16 cellular contexts compared by ENCODE assay signal in the genomic region with DNA sequence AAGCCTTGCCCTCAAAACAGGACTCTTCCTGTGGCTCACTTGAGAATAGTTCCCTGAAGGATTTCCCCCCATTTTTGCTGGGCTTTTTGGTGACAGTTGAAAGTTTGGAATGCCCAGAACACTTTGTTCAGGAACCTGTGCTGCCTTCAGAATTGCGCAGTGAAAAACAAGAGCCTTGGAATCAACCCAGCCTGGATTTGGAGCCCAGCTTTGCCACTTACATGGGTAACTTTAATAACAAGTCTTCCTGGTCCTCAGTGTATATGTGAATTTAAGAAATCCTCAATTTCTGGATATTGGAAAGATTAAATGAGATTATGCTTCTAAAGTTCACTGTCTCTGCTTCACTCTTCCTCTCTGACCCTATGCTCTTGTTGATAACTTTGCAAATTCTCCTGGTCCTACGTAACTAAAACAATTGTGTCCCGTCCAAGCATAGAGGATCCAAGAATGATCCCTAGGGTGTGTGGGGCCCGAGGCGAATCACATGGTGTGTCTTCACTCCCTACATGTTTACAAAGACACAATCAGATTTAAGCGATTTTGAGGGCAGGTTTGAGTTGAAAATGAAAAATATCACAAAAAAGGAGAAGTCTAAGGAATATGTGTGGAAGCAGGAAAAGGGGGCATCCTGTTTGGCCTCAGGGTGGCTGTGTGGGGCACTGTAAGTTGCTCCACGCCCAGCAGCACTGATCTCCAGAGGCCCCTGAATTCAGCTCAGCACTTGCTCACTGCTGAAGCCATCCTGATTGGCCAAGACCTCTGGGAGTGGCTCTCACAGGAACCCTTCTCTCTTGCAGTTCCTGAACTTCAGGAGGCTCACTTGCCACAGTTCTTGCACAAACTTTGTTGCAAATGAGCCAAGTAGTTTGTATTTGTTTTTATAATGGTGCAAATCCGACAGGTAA.
DNase-seq lines count a peak whose midpoint lies in the region; ATAC-seq, FAIRE-seq and TF ChIP-seq lines count a peak whose summit lies in the region.
"Had no signal": no experiment of that assay in that cellular context is flagged by ENCODE, and none has a peak within 500 bp of the region (broad histone marks: within the 10 kb centered on the region; RNA-seq: fewer than 3 reads in every experiment).

No MANE protein-coding gene starts in this region.

- ATAC-seq in HG03039 (IDR thresholded peaks at IDR 0.05; ENCODE audit: unreplicated experiment) = no peak
- no peak for ATAC-seq in HG03442 (IDR thresholded peaks at IDR 0.05; ENCODE audit: unreplicated experiment)
- ATAC-seq in GM18907 (IDR thresholded peaks at IDR 0.05; ENCODE audit: unreplicated experiment) = no peak
- ATAC-seq: HepG2; stimulated activated naive B cell treated with anti-CD40 and anti-IgM and Interleukin-4, amounts not matched to agents 10 μg/mL and 1 μg/mL and 100 μg/mL, for 72 hours had no signal

- CTCF ChIA-PET in endothelial cell of umbilical vein (lab: Charles Lee) = interaction anchor here (2.3 kb wide), 1 partner anchor 14 kb away, joined by 5 read pairs; no protein-coding TSS in a partner anchor

- peak overlapping the region; percentile 58 for H2AFZ ChIP-seq in endothelial cell of umbilical vein (ENCODE audit: low read depth, low read length)
- no peak overlapping the region for H2AFZ ChIP-seq in mesenchymal stem cell (ENCODE audit: low read depth, low read length)

- no peak for TF ChIP-seq CTCF in endothelial cell of umbilical vein (IDR thresholded peaks at IDR 0.05; ENCODE audit: extremely low read depth in 1 of 2, insufficient read depth in 1 of 2, low read depth in 1 of 2, low read length in 2 of 2)

- no peaks in the 10 kb centered on the region for H3K79me2 ChIP-seq in endothelial cell of umbilical vein (ENCODE audit: control insufficient read depth, insufficient read depth, low read length)

- H2BK5ac ChIP-seq in mesenchymal stem cell (ENCODE audit: low read depth, low read length, poor library complexity, severe bottlenecking) = no peak overlapping the region

- H3K27ac ChIP-seq in SJCRH30 (peak overlapping the region; percentile 77), endothelial cell of umbilical vein (ENCODE audit: insufficient read depth, low read depth, low read length) (no peak overlapping the region), mesenchymal stem cell (ENCODE audit: low read length, poor library complexity, severe bottlenecking) (no peak overlapping the region), subcutaneous abdominal adipose tissue (ENCODE audit: low read depth, low read length) (no peak overlapping the region)
- H3K27ac ChIP-seq: BLaER1, brain microvascular endothelial cell had no signal

- no peak overlapping the region for H2BK15ac ChIP-seq in mesenchymal stem cell (ENCODE audit: low read depth, poor library complexity, severe bottlenecking)

- no peak overlapping the region for H3K23ac ChIP-seq in mesenchymal stem cell (ENCODE audit: low read length in 2 of 2)

- peak overlapping the region in 1 of 2 experiments; percentile 83 for H2BK12ac ChIP-seq in mesenchymal stem cell (ENCODE audit: low read length in 2 of 2)

- H3K4me2 ChIP-seq in endothelial cell of umbilical vein (ENCODE audit: insufficient read depth, low read length) = no peak overlapping the region
- H3K4me2 ChIP-seq in mesenchymal stem cell (ENCODE audit: low read length, poor library complexity, severe bottlenecking) = no peak overlapping the region
- H3K4me2 ChIP-seq: BLaER1 had no signal

- peak overlapping the region in 1 of 2 experiments; percentile 72 for H3K4ac ChIP-seq in mesenchymal stem cell (ENCODE audit: low read depth in 1 of 2, low read length in 2 of 2)

- POLR2A ChIA-PET in endothelial cell of umbilical vein (lab: Charles Lee) = no interaction called here

- H4K8ac ChIP-seq in mesenchymal stem cell (ENCODE audit: low read length) = no peak overlapping the region

- H2BK120ac ChIP-seq in mesenchymal stem cell (ENCODE audit: low read depth, low read length) = no peak overlapping the region

- no peak overlapping the region for H2AK5ac ChIP-seq in mesenchymal stem cell (ENCODE audit: low read length, severe bottlenecking)

- DNase-seq in SJCRH30 (peak; percentile 60 to 70), endothelial cell of umbilical vein (ENCODE audit: low read depth, low spot score) (peak; percentile 6), mesenchymal stem cell (no peak)
- DNase-seq in stimulated activated CD4-positive, alpha-beta T cell treated with anti-CD3 and anti-CD28 coated beads, Interleukin-4, amount 100 ng/mL, for 4 hours = no peak
- DNase-seq: activated CD8-positive, alpha-beta memory T cell treated with anti-CD3 and anti-CD28 coated beads for 24 hours; brain microvascular endothelial cell; NCI-H1694; NCI-H524 treated with DMSO at 0.1 percent for 48 hours; stimulated activated CD4-positive, alpha-beta T cell treated with anti-CD3 and anti-CD28 coated beads, Interleukin-2, amount 100 ng/mL, for 48 hours; stimulated activated naive B cell treated with anti-CD40 and anti-IgM and Interleukin-4, amounts not matched to agents 10 μg/mL and 1 μg/mL and 100 μg/mL, for 72 hours had no signal

- FAIRE-seq in endothelial cell of umbilical vein (lab: Jason Lieb, UNC) = peak; percentile 77
- FAIRE-seq: HepG2 had no signal

- no TSS peak for BruUV-seq in endothelial cell of umbilical vein (replicated peaks; lab: Mats Ljungman, UMichigan)

- H4K91ac ChIP-seq in mesenchymal stem cell (ENCODE audit: low read length) = no peak overlapping the region

- H3K9me3 ChIP-seq in SJCRH30 (replicated peaks) (no peaks in the 10 kb centered on the region), endothelial cell of umbilical vein (replicated peaks; ENCODE audit: control insufficient read depth, insufficient read depth, low read length) (no peaks in the 10 kb centered on the region), mesenchymal stem cell (ENCODE audit: control insufficient read depth, low read length) (no peaks in the 10 kb centered on the region), subcutaneous abdominal adipose tissue (ENCODE audit: control insufficient read depth in 5 of 5, low read length in 5 of 5) (no peaks in the 10 kb centered on the region)
- H3K9me3 ChIP-seq: BLaER1 had no signal

- H3K4me1 ChIP-seq in SJCRH30 (peaks cover 18% of the 10 kb centered on the region), endothelial cell of umbilical vein (ENCODE audit: control insufficient read depth, extremely low read depth, insufficient read depth, low read length) (peaks cover 46% of the 10 kb centered on the region), mesenchymal stem cell (ENCODE audit: control insufficient read depth, insufficient read depth, low read depth, low read length) (no peaks in the 10 kb centered on the region), subcutaneous abdominal adipose tissue (ENCODE audit: control insufficient read depth in 5 of 5, insufficient read depth in 5 of 5, low read length in 5 of 5) (peaks cover 5 to 54% (median 39%) of the 10 kb centered on the region in 5 donors)
- H3K4me1 ChIP-seq: BLaER1 had no signal

- H3K36me3 ChIP-seq in SJCRH30 = no peaks in the 10 kb centered on the region
- H3K36me3 ChIP-seq in endothelial cell of umbilical vein (ENCODE audit: control insufficient read depth in 2 of 2, extremely low read depth in 1 of 2, insufficient read depth in 2 of 2, low read length in 2 of 2) = no peaks in the 10 kb centered on the region
- H3K36me3 ChIP-seq in mesenchymal stem cell (ENCODE audit: control insufficient read depth in 1 of 2, insufficient read depth in 2 of 2, low read depth in 1 of 2, low read length in 2 of 2) = no peaks in the 10 kb centered on the region
- H3K36me3 ChIP-seq in subcutaneous abdominal adipose tissue (ENCODE audit: control insufficient read depth in 5 of 5, insufficient read depth in 5 of 5, low read length in 5 of 5) = no peaks in the 10 kb centered on the region
- H3K36me3 ChIP-seq: BLaER1, brain microvascular endothelial cell had no signal

- WGBS in mesenchymal stem cell = 84% methylated on average over 6 of the region's 8 CpGs

- H3K27me3 ChIP-seq in SJCRH30 = no peaks in the 10 kb centered on the region
- H3K27me3 ChIP-seq in endothelial cell of umbilical vein (ENCODE audit: control insufficient read depth in 2 of 2, insufficient read depth in 2 of 2, low read length in 2 of 2) = no peaks in the 10 kb centered on the region
- H3K27me3 ChIP-seq in mesenchymal stem cell (ENCODE audit: control insufficient read depth in 1 of 2, insufficient read depth in 1 of 2, low read length in 2 of 2) = no peaks in the 10 kb centered on the region
- H3K27me3 ChIP-seq in subcutaneous abdominal adipose tissue (ENCODE audit: control insufficient read depth in 5 of 5, insufficient read depth in 4 of 5, low read length in 5 of 5) = no peaks in the 10 kb centered on the region
- H3K27me3 ChIP-seq: BLaER1, brain microvascular endothelial cell had no signal

- no peak overlapping the region for H3K9ac ChIP-seq in endothelial cell of umbilical vein (replicated peaks; ENCODE audit: extremely low read depth, insufficient read depth, low read length)
- peak overlapping the region; percentile 89 for H3K9ac ChIP-seq in mesenchymal stem cell (ENCODE audit: low read length)
- H3K9ac ChIP-seq in subcutaneous abdominal adipose tissue (ENCODE audit: low read length in 5 of 5) = no peak overlapping the region
- H3K9ac ChIP-seq: BLaER1 had no signal

- H3K4me3 ChIP-seq in SJCRH30 = peak overlapping the region; percentile 57
- H3K4me3 ChIP-seq in endothelial cell of umbilical vein (replicated peaks in 1 of 3; ENCODE audit: insufficient read depth in 1 of 3, low read depth in 1 of 3, low read length in 3 of 3) = no peak overlapping the region
- H3K4me3 ChIP-seq in mesenchymal stem cell (ENCODE audit: insufficient read depth in 1 of 2, low read depth in 1 of 2, low read length in 2 of 2) = peak overlapping the region in 1 of 2 experiments; percentile 75
- peak overlapping the region in 4 of 5 donors; percentile 18 to 52 (median 30) for H3K4me3 ChIP-seq in subcutaneous abdominal adipose tissue (ENCODE audit: low read depth in 1 of 5, low read length in 5 of 5)
- H3K4me3 ChIP-seq: BLaER1 had no signal

- H4K20me1 ChIP-seq in endothelial cell of umbilical vein (replicated peaks; ENCODE audit: control insufficient read depth, extremely low read depth, insufficient read depth, low read length) = no peaks in the 10 kb centered on the region
- H4K20me1 ChIP-seq: BLaER1 had no signal

- H3K14ac ChIP-seq in mesenchymal stem cell (ENCODE audit: low read length in 2 of 2) = no peak overlapping the region

- intact Hi-C loops in endothelial cell of umbilical vein (cut with micrococcal nuclease) = loop anchor here (1.0 to 10.0 kb wide), 5 partner anchors 9 to 193 kb away; no protein-coding TSS in a partner anchor

- no peak for TF ChIP-seq POLR2A in endothelial cell of umbilical vein (IDR thresholded peaks at IDR 0.05; ENCODE audit: low read depth, low read length)

- peak overlapping the region; percentile 3 to 68 for H3K18ac ChIP-seq in mesenchymal stem cell (ENCODE audit: low read depth in 1 of 2, low read length in 2 of 2)

- no peaks in the 10 kb centered on the region for H3K79me1 ChIP-seq in mesenchymal stem cell (replicated peaks; ENCODE audit: low read length, poor library complexity, severe bottlenecking)

- H3K9me1 ChIP-seq in endothelial cell of umbilical vein (replicated peaks; ENCODE audit: control insufficient read depth, extremely low read depth, insufficient read depth, low read length) = no peaks in the 10 kb centered on the region

- dilution Hi-C loops in endothelial cell of umbilical vein (cut with MboI; ENCODE audit: extremely low pct_ligation_motif_present, low sequenced_read_pairs) = no loop called here

Comparison
In these comparisons a context has a peak if more than half of its experiments do, and no peak if none do; other contexts are left out.
1. DNase-seq: peak in SJCRH30 (2 of 2) and endothelial cell of umbilical vein (single experiment); none in mesenchymal stem cell (single experiment) and stimulated activated CD4-positive, alpha-beta T cell treated with anti-CD3 and anti-CD28 coated beads, Interleukin-4, amount 100 ng/mL, for 4 hours (0 of 2).
2. H3K4me3 ChIP-seq: peak in SJCRH30 (single experiment) and subcutaneous abdominal adipose tissue (4 of 5); none in endothelial cell of umbilical vein (0 of 3).